Comparison of ENCODE assay signal across 8 cellular contexts in the genomic region with DNA sequence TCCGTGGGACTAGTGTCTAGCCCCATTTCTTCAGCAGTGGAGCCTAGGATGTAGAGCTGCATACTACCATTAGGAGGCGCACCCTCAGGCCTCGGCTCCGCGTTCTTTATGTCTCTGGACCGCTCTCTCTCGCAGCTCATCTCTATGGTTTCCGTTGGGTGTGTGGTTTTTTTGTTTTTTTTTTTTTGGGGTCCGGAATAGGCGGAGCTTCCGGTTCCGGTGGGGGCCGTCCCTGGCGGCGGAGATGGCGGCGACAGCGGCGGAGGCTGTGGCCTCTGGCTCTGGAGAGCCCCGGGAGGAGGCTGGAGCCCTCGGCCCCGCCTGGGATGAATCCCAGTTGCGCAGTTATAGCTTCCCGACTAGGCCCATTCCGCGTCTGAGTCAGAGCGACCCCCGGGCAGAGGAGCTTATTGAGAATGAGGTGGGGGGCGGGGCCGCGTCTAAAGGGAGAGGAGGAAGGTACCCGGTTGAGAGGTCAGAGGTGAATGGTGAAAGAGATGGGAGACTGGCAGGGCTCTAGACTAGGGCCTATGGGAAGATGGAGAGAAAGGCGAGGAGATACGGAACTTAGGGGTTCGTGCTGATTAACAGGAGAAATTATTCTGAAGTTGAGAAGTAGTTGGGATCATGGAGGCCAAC. TPM values are rescaled to one million over a fixed set of nuclear protein-coding genes. Genes with fewer than 3 reads are reported as not detected.
A peak's percentile ranks its signal among the peaks of the same experiment; 100 is the strongest.
DNase-seq lines count a peak whose midpoint lies in the region; ATAC-seq and TF ChIP-seq lines count a peak whose summit lies in the region.

Gene HIF1AN, plus strand, starts transcription at position 229 of the 639 bp plus-strand sequence. Its CDS starts 16 bp downstream, at position 245.

- H3K4me3 ChIP-seq in BE2C (ENCODE audit: low read depth, low read length) (peak within 1 kb of the TSS; percentile 85), choroid plexus epithelial cell (ENCODE audit: low read depth, low read length) (peak within 1 kb of the TSS; percentile 83)

- no peaks in the 10 kb centered on the region for H3K9me3 ChIP-seq in BE2C

- peak; percentile 97 for TF ChIP-seq POLR2A in GM19099 (IDR thresholded peaks at IDR 0.05; ENCODE audit: extremely low read depth, insufficient read length, low read depth)

- DNase-seq in BE2C (peak; percentile 89), NCI-H460 (ENCODE audit: extremely low read depth, low read depth) (peak; percentile 96), choroid plexus epithelial cell (ENCODE audit: low read depth) (peak; percentile 98), kidney tubule cell (ENCODE audit: low spot score) (peak; percentile 97)
- DNase-seq in activated CD4-positive, alpha-beta T cell treated with anti-CD3 and anti-CD28 coated beads for 24 hours (ENCODE audit: low read depth in 2 of 2) = peak; percentile 73 to 82
- DNase-seq in stimulated activated CD4-positive, alpha-beta T cell treated with anti-CD3 and anti-CD28 coated beads, Interleukin-1b, Interleukin-23, amount 100 ng/mL, for 24 hours (ENCODE audit: low read depth in 4 of 4, low spot score in 1 of 4) = peak; percentile 57 to 77 (median 76)

- H3K4me1 ChIP-seq in BE2C = no peaks in the 10 kb centered on the region

- H3K27me3 ChIP-seq in BE2C = no peaks in the 10 kb centered on the region

- TF ChIP-seq CTCF in BE2C (IDR thresholded peaks at IDR 0.05; ENCODE audit: low read depth, low read length) (peak; percentile 90), choroid plexus epithelial cell (conservative IDR thresholded peaks at IDR 0.05; ENCODE audit: low read depth, low read length) (peak; percentile 97)

- peaks cover 19% of the 10 kb centered on the region for H3K36me3 ChIP-seq in BE2C

- peak; percentile 95 for ATAC-seq in HG03432 (IDR thresholded peaks at IDR 0.05; ENCODE audit: unreplicated experiment)

RNA-seq across cellular contexts. Expression of gene HIF1AN, which starts in this region (rescaled TPM):
- 16.6 TPM for polyA plus RNA-seq in BE2C (2012; ENCODE audit: insufficient read depth, insufficient read length, low read depth)
- total RNA-seq in NCI-H460 (2014; rRNA removed; shearing (Covaris generic)) = 7.8 and 9.3 TPM in 2 replicates
- polyA plus RNA-seq in NCI-H460 (2014; cell fraction: nucleus; rRNA removed) = 11.0 and 26.3 TPM in 2 replicates

Comparison
In these comparisons a context has a peak if more than half of its experiments do, and no peak if none do; other contexts are left out.
1. Peak in every context shown above with its lines: DNase-seq, ATAC-seq and H3K4me3 ChIP-seq.